ENCODE assay signal across 17 cellular contexts in genomic region chr18:31516432-31516831, GRCh38. TPM values are rescaled to one million over a fixed set of nuclear protein-coding genes. Genes with fewer than 3 reads are reported as not detected.
A peak's percentile ranks its signal among the peaks of the same experiment; 100 is the strongest.
DNase-seq lines count a peak whose midpoint lies in the region; ATAC-seq, FAIRE-seq and TF ChIP-seq lines count a peak whose summit lies in the region.
"Had no signal": no experiment of that assay in that cellular context is flagged by ENCODE, and none has a peak within 500 bp of the region (broad histone marks: within the 10 kb centered on the region; RNA-seq: fewer than 3 reads in every experiment).

No MANE protein-coding gene starts in this region.

- H3K9me1 ChIP-seq in K562 (ENCODE audit: control insufficient read depth, insufficient read depth, low read length) = no peaks in the 10 kb centered on the region

- no peak overlapping the region for H4K5ac ChIP-seq in mesendoderm (ENCODE audit: low read length)

- H2BK15ac ChIP-seq in mesendoderm (replicated peaks; ENCODE audit: low read depth) = no peak overlapping the region

- H3K9me3 ChIP-seq in K562 (replicated peaks; ENCODE audit: control insufficient read depth, insufficient read depth, low read depth, low read length) = no peaks in the 10 kb centered on the region
- H3K9me3 ChIP-seq: A549 had no signal

- H3K4ac ChIP-seq in mesendoderm (ENCODE audit: low read depth, low read length) = no peak overlapping the region

- no peak overlapping the region for H3K56ac ChIP-seq in mesendoderm (ENCODE audit: low read length)

- no peak overlapping the region for H2AK5ac ChIP-seq in mesendoderm (ENCODE audit: low read length)

- DNase-seq in DMS 273 treated with DMSO at 0.1 percent for 48 hours (lab: John Stamatoyannopoulos, UW) (peak; percentile 21), NCI-H2171 (lab: John Stamatoyannopoulos, UW) (peak; percentile 55), K562 (ENCODE audit: extremely low read depth in 1 of 4, low spot score in 3 of 4) (no peak), mesendoderm (peak; percentile 56), SHP77 treated with DMSO at 0.1 percent for 48 hours (lab: John Stamatoyannopoulos, UW) (no peak), MCF 10A (ENCODE audit: unreplicated experiment) (no peak)
- DNase-seq in stimulated activated CD4-positive, alpha-beta T cell treated with anti-CD3 and anti-CD28 coated beads, Interleukin-2, amount 100 ng/mL, for 48 hours = no peak
- DNase-seq: CD4-positive, alpha-beta memory T cell; DMS79 treated with DMSO at 0.1 percent for 48 hours; H7; NCI-H1417 treated with DMSO at 0.1 percent for 48 hours; NCI-H446; NCI-H82; PC-3 had no signal

- H2BK5ac ChIP-seq in mesendoderm (ENCODE audit: low read length) = no peak overlapping the region

- FAIRE-seq in K562 (lab: Jason Lieb, UNC) = no peak
- FAIRE-seq: A549 had no signal

- peaks cover 26% of the 10 kb centered on the region for H3K4me1 Mint-ChIP-seq in MCF 10A (ENCODE audit: insufficient read depth, unreplicated experiment)
- H3K4me1 Mint-ChIP-seq: CD4-positive, alpha-beta memory T cell had no signal

- H2BK120ac ChIP-seq in mesendoderm (ENCODE audit: low read depth, low read length) = no peak overlapping the region

- WGBS in K562 (ENCODE audit: insufficient coverage, low coverage, missing lambda C conversion rate) = 89% methylated on average over 3 of the region's 3 CpGs
- no CpG with 5 or more reads among the region's 3 CpGs for WGBS in mesendoderm (ENCODE audit: extremely low coverage, insufficient coverage, low lambda C conversion rate)

- no peak overlapping the region for H3K27ac Mint-ChIP-seq in MCF 10A (ENCODE audit: low read depth, unreplicated experiment)
- H3K27ac Mint-ChIP-seq: CD4-positive, alpha-beta memory T cell had no signal

- H3K27ac ChIP-seq in K562 (ENCODE audit: extremely low read depth, low read depth, low read length) = no peak overlapping the region
- no peak overlapping the region for H3K27ac ChIP-seq in mesendoderm (ENCODE audit: low read depth, low read length)
- H3K27ac ChIP-seq: A549, KMS-11, RWPE1 had no signal

- no peak overlapping the region for H3K23ac ChIP-seq in mesendoderm (ENCODE audit: low read length)

- no peak overlapping the region for H4K8ac ChIP-seq in mesendoderm (ENCODE audit: low read depth, low read length)

- no peak for TF ChIP-seq POLR2A in K562 (conservative IDR thresholded peaks at IDR 0.05)

- H3K4me2 ChIP-seq in K562 (ENCODE audit: insufficient read depth, low read length) (no peak overlapping the region), mesendoderm (ENCODE audit: low read length) (no peak overlapping the region)
- H3K4me2 ChIP-seq: A549, KMS-11 had no signal

- in situ Hi-C loops in K562 (cut with MboI) = no loop called here

- H3K9ac ChIP-seq in K562 (ENCODE audit: insufficient read depth in 1 of 2, low read depth in 2 of 2, low read length in 2 of 2) = no peak overlapping the region
- no peak overlapping the region for H3K9ac ChIP-seq in mesendoderm (ENCODE audit: low read length)
- H3K9ac ChIP-seq: KMS-11 had no signal

- POLR2A ChIA-PET in K562 (lab: Yijun Ruan, JAX) (interaction anchor here (0.8 to 1.3 kb wide), 2 partner anchors 9 to 14 kb away, joined by 3 read pairs; no protein-coding TSS in a partner anchor), MCF 10A (lab: Yijun Ruan, JAX) (interaction anchor here (0.5 to 1.4 kb wide), 3 partner anchors 10 to 423 kb away, joined by 3 to 5 read pairs (median 3); no protein-coding TSS in a partner anchor)

- intact Hi-C loops in K562 (cut with micrococcal nuclease) = no loop called here
- intact Hi-C loops in MCF 10A (cut with micrococcal nuclease) = loop anchor here (10.0 kb wide), 1 partner anchor 542 kb away; no protein-coding TSS in a partner anchor

- H3K4me1 ChIP-seq in K562 (replicated peaks in 1 of 2; ENCODE audit: control insufficient read depth in 2 of 2, insufficient read depth in 2 of 2, low read length in 2 of 2) (no peaks in the 10 kb centered on the region; a peak in 1 of 5 replicates), mesendoderm (ENCODE audit: control insufficient read depth, low read depth, low read length) (peaks cover 16% of the 10 kb centered on the region)

- no peak overlapping the region for H2AFZ ChIP-seq in K562 (ENCODE audit: low read depth, low read length)

- TF ChIP-seq RAD21 in K562 (CRISPR knock-in tag; conservative IDR thresholded peaks at IDR 0.05 in 1 of 2, IDR thresholded peaks at IDR 0.05 in 1 of 2) = no peak

- H3K79me2 ChIP-seq in K562 (ENCODE audit: control insufficient read depth, insufficient read depth, low read length) = peaks cover 29% of the 10 kb centered on the region
- peaks cover 29% of the 10 kb centered on the region for H3K79me2 ChIP-seq in mesendoderm (ENCODE audit: control insufficient read depth, insufficient read depth, low read length)

- H3K36me3 ChIP-seq in K562 (ENCODE audit: control insufficient read depth, insufficient read depth, low read length) (peaks cover 27% of the 10 kb centered on the region), mesendoderm (ENCODE audit: control insufficient read depth, insufficient read depth, low read length) (no peaks in the 10 kb centered on the region)

- no peaks in the 10 kb centered on the region for H3K9me3 Mint-ChIP-seq in MCF 10A (ENCODE audit: unreplicated experiment)
- H3K9me3 Mint-ChIP-seq: CD4-positive, alpha-beta memory T cell had no signal

- peaks cover 20% of the 10 kb centered on the region for H3K79me1 ChIP-seq in mesendoderm (ENCODE audit: low read length)

- BruUV-seq in K562 (replicated peaks; lab: Mats Ljungman, UMichigan) (no TSS peak), MCF 10A (replicated peaks; lab: Mats Ljungman, UMichigan) (no TSS peak)

- no peak for TF ChIP-seq EP300 in K562 (IDR thresholded peaks at IDR 0.05; ENCODE audit: low read length)

- peaks cover 37% of the 10 kb centered on the region for H3K36me3 Mint-ChIP-seq in MCF 10A (ENCODE audit: insufficient read depth, unreplicated experiment)
- H3K36me3 Mint-ChIP-seq: CD4-positive, alpha-beta memory T cell had no signal

- no peak overlapping the region for H3K18ac ChIP-seq in mesendoderm (ENCODE audit: low read length)

- H3K27me3 ChIP-seq in K562 (ENCODE audit: control insufficient read depth in 2 of 2, insufficient read depth in 2 of 2, low read length in 2 of 2) (no peaks in the 10 kb centered on the region), mesendoderm (ENCODE audit: insufficient read depth, low read length, poor library complexity) (no peaks in the 10 kb centered on the region)

- H3K4me3 ChIP-seq in K562 (no peak overlapping the region), mesendoderm (ENCODE audit: low read length) (no peak overlapping the region)
- H3K4me3 ChIP-seq: A549 had no signal

- H3K4me3 Mint-ChIP-seq in MCF 10A (ENCODE audit: unreplicated experiment) = no peak overlapping the region
- H3K4me3 Mint-ChIP-seq: CD4-positive, alpha-beta memory T cell had no signal

- H3K27me3 Mint-ChIP-seq in MCF 10A (ENCODE audit: insufficient read depth, unreplicated experiment) = no peaks in the 10 kb centered on the region
- H3K27me3 Mint-ChIP-seq: CD4-positive, alpha-beta memory T cell had no signal

- TF ChIP-seq CTCF in K562 (IDR thresholded peaks at IDR 0.05 in 2 of 3, conservative IDR thresholded peaks at IDR 0.05 in 1 of 3; ENCODE audit: insufficient read depth in 2 of 3, low read depth in 1 of 3, low read length in 3 of 3) (no peak), MCF 10A (IDR thresholded peaks at IDR 0.05; ENCODE audit: unreplicated experiment) (no peak)

- peak; percentile 10; the same call in 2 of the 3 replicates for ATAC-seq in K562
- ATAC-seq: A549, PC-3 had no signal

- peaks cover 9% of the 10 kb centered on the region; the same call in 1 of the 2 replicates for H4K20me1 ChIP-seq in K562 (replicated peaks; ENCODE audit: control insufficient read depth, insufficient read depth, low read length)

- CTCF ChIA-PET in K562 (lab: Yijun Ruan, JAX; ENCODE audit: low intra/inter-chr PET ratio) (no interaction called here), MCF 10A (lab: Yijun Ruan, JAX) (interaction anchor here (0.6 to 1.2 kb wide), 3 partner anchors 14 to 267 kb away, joined by 3 read pairs; no protein-coding TSS in a partner anchor)

TF ChIP-seq in K562, 482 proteins besides CTCF, POLR2A, EP300 and RAD21 (continues in another document):
- TF ChIP-seq TAL1 (IDR thresholded peaks at IDR 0.05) (no peak), PYGO2 (tag; IDR thresholded peaks at IDR 0.05) (no peak), ZNF408 (CRISPR knock-in tag; IDR thresholded peaks at IDR 0.05; ENCODE audit: low read depth) (no peak), MEIS2 (IDR thresholded peaks at IDR 0.05; ENCODE audit: partially characterized antibody) (no peak), SMAD4 (CRISPR knock-in tag; conservative IDR thresholded peaks at IDR 0.05) (no peak), CTBP1 (IDR thresholded peaks at IDR 0.05; ENCODE audit: borderline replicate concordance) (no peak), HNRNPLL (IDR thresholded peaks at IDR 0.05; ENCODE audit: low read depth, low read length, poor library complexity, severe bottlenecking) (no peak), CBFA2T2 (conservative IDR thresholded peaks at IDR 0.05) (no peak), PPARD (CRISPR knock-in tag; IDR thresholded peaks at IDR 0.05) (no peak), CEBPG (CRISPR knock-in tag; IDR thresholded peaks at IDR 0.05) (no peak), CEBPG (tag; conservative IDR thresholded peaks at IDR 0.05 in 1 of 2, IDR thresholded peaks at IDR 0.05 in 1 of 2) (no peak), ATF1 (CRISPR knock-in tag; IDR thresholded peaks at IDR 0.05) (no peak), ATF1 (tag; IDR thresholded peaks at IDR 0.05) (no peak)

RNA-seq across cellular contexts. Expression of gene DSG2, which starts 18.5 kb away (rescaled TPM):
- 29.6 and 74.2 TPM in 2 replicates for total RNA-seq in K562 (2011; cell fraction: chromatin; rRNA removed; ENCODE audit: low replicate concordance)
- 42.2 and 54.3 TPM in 2 replicates for total RNA-seq in K562 (2011; cell fraction: nucleolus; rRNA removed)
- total RNA-seq in K562 (2011; cell fraction: nucleoplasm; rRNA removed) = 74.9 and 105 TPM in 2 replicates
- total RNA-seq in K562 (2014; rRNA removed) (22.2 and 26.5 TPM in 2 replicates), K562 (2014; rRNA removed; fragmentation: Illumina TruSeq; extraction: Trizol) (50.1 and 53.9 TPM in 2 replicates), K562 (2015; rRNA removed; fragmentation: Illumina TruSeq; extraction: Trizol) (39.2 and 43.0 TPM in 2 replicates), K562 (2021) (41.3 and 43.0 TPM in 2 replicates), MCF 10A (2022) (106 and 134 TPM in 2 replicates)
- polyA plus RNA-seq in K562 (2011; rRNA removed) (67.9 and 68.6 TPM in 2 replicates), K562 (2014; fragmentation: Illumina TruSeq; extraction: Trizol) (57.9 and 65.7 TPM in 2 replicates), K562 (2014; fragmentation: Nextera tagmentation; extraction: Ambion mirVana) (10 to 100 TPM; 16.9 to 22.6 TPM), K562 (2014; rRNA removed) (34.1 and 40.8 TPM in 2 replicates)
- 24.1 and 46.3 TPM in 2 replicates for polyA plus RNA-seq in K562 (2011; cell fraction: cytosol; rRNA removed)
- polyA plus RNA-seq in K562 (2011; cell fraction: nucleus; rRNA removed) = 8.7 and 14.5 TPM in 2 replicates
- 38.2 and 52.0 TPM in 2 replicates for polyA plus RNA-seq in K562 (2012)
- polyA minus RNA-seq in K562 (2011; rRNA and poly(A)+ RNA removed) = 77.8 and 96.7 TPM in 2 replicates
- polyA minus RNA-seq in K562 (2011; cell fraction: cytosol; rRNA and poly(A)+ RNA removed) = 33.7 and 40.5 TPM in 2 replicates
- 6.6 and 18.2 TPM in 2 replicates for polyA minus RNA-seq in K562 (2011; cell fraction: nucleus; rRNA and poly(A)+ RNA removed)
- polyA plus RNA-seq in mesendoderm (2013, experiment 1 of 2) = 98.2 TPM
- polyA plus RNA-seq in mesendoderm (2013, experiment 2 of 2) = 99.5 TPM
- total RNA-seq: CD4-positive, alpha-beta memory T cell had no signal
- polyA plus RNA-seq: CD4-positive, alpha-beta memory T cell had no signal

Comparison
In these comparisons a context has a peak if more than half of its experiments do, and no peak if none do; other contexts are left out.
1. DNase-seq: peak in DMS 273 treated with DMSO at 0.1 percent for 48 hours (single experiment), NCI-H2171 (single experiment) and mesendoderm (single experiment); none in K562 (0 of 4), stimulated activated CD4-positive, alpha-beta T cell treated with anti-CD3 and anti-CD28 coated beads, Interleukin-2, amount 100 ng/mL, for 48 hours (0 of 2), SHP77 treated with DMSO at 0.1 percent for 48 hours (single experiment) and MCF 10A (single experiment).